In the genomic region with DNA sequence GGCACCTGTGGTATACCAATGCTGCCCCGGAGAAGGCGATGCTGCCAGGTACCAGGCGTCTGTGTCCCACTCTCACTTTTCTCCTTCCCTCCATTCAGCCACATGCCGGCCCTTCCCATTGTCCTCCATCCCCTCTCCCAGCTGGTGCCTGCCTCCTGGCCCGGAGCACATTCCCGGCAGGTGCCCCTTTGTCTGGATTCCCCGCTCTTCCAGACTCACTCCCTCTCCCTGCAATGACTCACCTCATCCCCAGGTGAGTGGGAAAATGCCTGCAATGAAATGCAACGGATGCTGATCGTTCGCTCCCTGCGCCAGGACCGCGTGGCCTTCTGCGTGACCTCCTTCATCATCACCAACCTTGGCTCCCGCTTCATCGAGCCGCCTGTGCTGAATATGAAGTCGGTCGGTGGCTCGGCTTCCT, we compare ENCODE assay signal across 1 cellular context.
TF ChIP-seq lines count a peak whose summit lies in the region.

No MANE protein-coding gene starts in this region.

TF ChIP-seq in IMR-90, 13 proteins besides CTCF, POLR2A, EP300 and RAD21:
- TF ChIP-seq NFE2L2 (IDR thresholded peaks at IDR 0.05; ENCODE audit: low read depth, low read length): no peak
- no peak for TF ChIP-seq MAFK (IDR thresholded peaks at IDR 0.05; ENCODE audit: low read depth, low read length)
- no peak for TF ChIP-seq MXI1 (IDR thresholded peaks at IDR 0.05; ENCODE audit: borderline replicate concordance, low read depth, low read length)
- no peak for TF ChIP-seq SMC3 (IDR thresholded peaks at IDR 0.05; ENCODE audit: low read depth, low read length)
- no peak for TF ChIP-seq BHLHE40 (IDR thresholded peaks at IDR 0.05; ENCODE audit: low read depth, low read length)
- TF ChIP-seq RFX5 (IDR thresholded peaks at IDR 0.05; ENCODE audit: low read depth, low read length): no peak
- TF ChIP-seq, protein P1, sequence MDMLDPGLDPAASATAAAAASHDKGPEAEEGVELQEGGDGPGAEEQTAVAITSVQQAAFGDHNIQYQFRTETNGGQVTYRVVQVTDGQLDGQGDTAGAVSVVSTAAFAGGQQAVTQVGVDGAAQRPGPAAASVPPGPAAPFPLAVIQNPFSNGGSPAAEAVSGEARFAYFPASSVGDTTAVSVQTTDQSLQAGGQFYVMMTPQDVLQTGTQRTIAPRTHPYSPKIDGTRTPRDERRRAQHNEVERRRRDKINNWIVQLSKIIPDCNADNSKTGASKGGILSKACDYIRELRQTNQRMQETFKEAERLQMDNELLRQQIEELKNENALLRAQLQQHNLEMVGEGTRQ (IDR thresholded peaks at IDR 0.05; ENCODE audit: low read depth, low read length): no peak
- TF ChIP-seq, protein P2, sequence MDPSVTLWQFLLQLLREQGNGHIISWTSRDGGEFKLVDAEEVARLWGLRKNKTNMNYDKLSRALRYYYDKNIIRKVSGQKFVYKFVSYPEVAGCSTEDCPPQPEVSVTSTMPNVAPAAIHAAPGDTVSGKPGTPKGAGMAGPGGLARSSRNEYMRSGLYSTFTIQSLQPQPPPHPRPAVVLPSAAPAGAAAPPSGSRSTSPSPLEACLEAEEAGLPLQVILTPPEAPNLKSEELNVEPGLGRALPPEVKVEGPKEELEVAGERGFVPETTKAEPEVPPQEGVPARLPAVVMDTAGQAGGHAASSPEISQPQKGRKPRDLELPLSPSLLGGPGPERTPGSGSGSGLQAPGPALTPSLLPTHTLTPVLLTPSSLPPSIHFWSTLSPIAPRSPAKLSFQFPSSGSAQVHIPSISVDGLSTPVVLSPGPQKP (IDR thresholded peaks at IDR 0.05; ENCODE audit: borderline replicate concordance, low read depth, low read length): no peak
- no peak for TF ChIP-seq CEBPB (IDR thresholded peaks at IDR 0.05; ENCODE audit: low read depth, low read length)
- no peak for TF ChIP-seq MAZ (IDR thresholded peaks at IDR 0.05; ENCODE audit: borderline replicate concordance, low read depth, low read length)
